ENCODE assay signal across 16 cellular contexts in genomic region chr17:40522250-40522960, GRCh38. TPM values are rescaled to one million over a fixed set of nuclear protein-coding genes. Genes with fewer than 3 reads are reported as not detected.
DNase-seq lines count a peak whose midpoint lies in the region; ATAC-seq and TF ChIP-seq lines count a peak whose summit lies in the region.
"Had no signal": no experiment of that assay in that cellular context is flagged by ENCODE, and none has a peak within 500 bp of the region (broad histone marks: within the 10 kb centered on the region; RNA-seq: fewer than 3 reads in every experiment).

No MANE protein-coding gene starts in this region.

- no peak for TF ChIP-seq EP300 in gastroesophageal sphincter (IDR thresholded peaks at IDR 0.05)
- no peak for TF ChIP-seq EP300 in stomach (IDR thresholded peaks at IDR 0.05)

- H3K4me3 ChIP-seq in HEK293 (ENCODE audit: low read depth, low read length): no peak overlapping the region
- H3K4me3 ChIP-seq in gastroesophageal sphincter: no peak overlapping the region
- no peak overlapping the region for H3K4me3 ChIP-seq in stomach
- H3K4me3 ChIP-seq: cardiac muscle cell had no signal

- TF ChIP-seq CTCF in HEK293 (tag by site-specific recombination; IDR thresholded peaks at IDR 0.05): no peak
- TF ChIP-seq CTCF in gastroesophageal sphincter (IDR thresholded peaks at IDR 0.05): no peak
- TF ChIP-seq CTCF in stomach (IDR thresholded peaks at IDR 0.05): no peak

- peak; percentile 98 for DNase-seq in amniotic epithelial cell (ENCODE audit: low read depth)
- DNase-seq in stomach: no peak
- no peak for DNase-seq in NCI-H1417 treated with DMSO at 0.1 percent for 48 hours (lab: John Stamatoyannopoulos, UW)
- DNase-seq: activated CD4-positive, CD25-positive, alpha-beta regulatory T cell treated with anti-CD3 and anti-CD28 coated beads, Interleukin-2, amount 50 U/mL, for 72 hours; CD4-positive, CD25-positive, alpha-beta regulatory T cell; Karpas-422; NCI-H2081 treated with DMSO at 0.1 percent for 48 hours; stimulated activated CD4-positive, alpha-beta T cell treated with anti-CD3 and anti-CD28 coated beads, Interleukin-2, amount 100 ng/mL, for 24 hours had no signal

- H3K4me1 ChIP-seq in HEK293 (ENCODE audit: control insufficient read depth, insufficient read depth, low read length): no peaks in the 10 kb centered on the region
- H3K4me1 ChIP-seq in gastroesophageal sphincter: no peaks in the 10 kb centered on the region
- H3K4me1 ChIP-seq in stomach: peaks cover 0 to 18% (median 2%) of the 10 kb centered on the region in 4 donors
- H3K4me1 ChIP-seq: parathyroid adenoma had no signal

- H3K27me3 ChIP-seq in gastroesophageal sphincter: no peaks in the 10 kb centered on the region
- H3K27me3 ChIP-seq in stomach: peaks cover 0 to 9% (median 0%) of the 10 kb centered on the region in 3 donors
- H3K27me3 ChIP-seq: cardiac muscle cell had no signal

- WGBS in gastroesophageal sphincter (ENCODE audit: low coverage in 1 of 2), 2 donors: 65 to 86% methylated on average over 3 of the region's 7 CpGs
- WGBS in stomach, 5 donors: 82 to 94% (median 87%) methylated on average over 7 of the region's 7 CpGs

- H3K36me3 ChIP-seq in HEK293 (ENCODE audit: control insufficient read depth in 2 of 2, insufficient read depth in 1 of 2, low read length in 2 of 2) (no peaks in the 10 kb centered on the region), gastroesophageal sphincter (no peaks in the 10 kb centered on the region), stomach (no peaks in the 10 kb centered on the region)
- H3K36me3 ChIP-seq: cardiac muscle cell had no signal

- CTCF ChIA-PET in HEK293 (lab: Yijun Ruan, JAX): interaction anchor here (0.6 to 4.2 kb wide), 5 partner anchors 11 to 124 kb away, joined by 3 to 40 read pairs (median 5); no protein-coding TSS in a partner anchor

- intact Hi-C loops in stomach (cut with DNase I; ENCODE audit: low total_unique reads): no loop called here

- ATAC-seq in gastroesophageal sphincter: peak; percentile 68
- ATAC-seq in GM21529 (IDR thresholded peaks at IDR 0.05; ENCODE audit: unreplicated experiment): no peak
- no peak for ATAC-seq in HG02970 (IDR thresholded peaks at IDR 0.05; ENCODE audit: low FRiP score, unreplicated experiment)
- ATAC-seq in HG02938 (IDR thresholded peaks at IDR 0.05; ENCODE audit: unreplicated experiment): no peak
- ATAC-seq: activated T-helper 17 cell treated with anti-CD3 and anti-CD28 coated beads, Interleukin-2, amount 50 U/mL, for 72 hours had no signal

- H3K27ac ChIP-seq in HEK293 (ENCODE audit: extremely low read depth, low read depth, low read length): no peak overlapping the region
- peak overlapping the region in 3 of 4 donors; percentile 55 to 80 (median 71) for H3K27ac ChIP-seq in gastroesophageal sphincter
- peak overlapping the region in 3 of 5 donors; percentile 26 to 53 (median 35) for H3K27ac ChIP-seq in stomach
- H3K27ac ChIP-seq: cardiac muscle cell, parathyroid adenoma had no signal

- H3K9me3 ChIP-seq in HEK293 (ENCODE audit: control insufficient read depth, insufficient read depth, low read depth, low read length) (no peaks in the 10 kb centered on the region; the same call in 1 of the 2 replicates), gastroesophageal sphincter (peaks cover 0 to 12% (median 0%) of the 10 kb centered on the region in 3 donors), stomach (peaks cover 0 to 6% (median 0%) of the 10 kb centered on the region in 4 donors)

- TF ChIP-seq POLR2A in gastroesophageal sphincter (IDR thresholded peaks at IDR 0.05): no peak
- TF ChIP-seq POLR2A in stomach (IDR thresholded peaks at IDR 0.05): no peak

- POLR2A ChIA-PET in HEK293 (lab: Yijun Ruan, JAX): interaction anchor here (1.2 kb wide), 1 partner anchor 105 kb away, joined by 3 read pairs; the partner anchor contains the start of gene TOP2A

TF ChIP-seq in HEK293, 187 proteins besides CTCF, POLR2A, EP300 and RAD21:
- TF ChIP-seq ZFHX2 (tag by site-specific recombination; conservative IDR thresholded peaks at IDR 0.05): peak; percentile 47
- TF ChIP-seq ZSCAN4 (tag by site-specific recombination; IDR thresholded peaks at IDR 0.05): peak; percentile 57
- peak; percentile 80; the same call in 1 of the 2 replicates for TF ChIP-seq EGR2 (tag by site-specific recombination; IDR thresholded peaks at IDR 0.05; ENCODE audit: low read depth)
- TF ChIP-seq ZNF140 (tag by site-specific recombination; IDR thresholded peaks at IDR 0.05): no peak

RNA-seq across cellular contexts. Expression of gene TNS4, which starts 21.0 kb away (rescaled TPM):
- total RNA-seq in gastroesophageal sphincter (1 to 10 TPM in 1 of 4 donors, not detected in 3; 2.2 TPM), stomach (1 to 10 TPM in 1 of 5 donors, under 1 TPM in 3, not detected in 1; 0.18 to 3.5 (median 0.59) TPM)
- polyA plus RNA-seq in stomach: 10 to 100 TPM in 1 of 3 donors, under 1 TPM in 1, not detected in 1; 0.62 to 23.2 TPM
- total RNA-seq: cardiac muscle cell had no signal
- polyA plus RNA-seq: cardiac muscle cell had no signal

RNA-seq across cellular contexts. Expression of gene CCR7, which starts 42.9 kb away (rescaled TPM):
- total RNA-seq in gastroesophageal sphincter (1 to 10 TPM in 1 of 4 donors, under 1 TPM in 2, not detected in 1; 0.15 to 2.2 (median 0.35) TPM), stomach (1 to 10 TPM in 1 of 5 donors, not detected in 4; 3.1 TPM)
- polyA plus RNA-seq in stomach: 1 to 10 TPM in 1 of 3 donors, under 1 TPM in 1, not detected in 1; 0.92 to 1.4 TPM
- total RNA-seq: cardiac muscle cell had no signal
- polyA plus RNA-seq: cardiac muscle cell had no signal
